ENCODE assay signal across 8 cellular contexts in the genomic region with DNA sequence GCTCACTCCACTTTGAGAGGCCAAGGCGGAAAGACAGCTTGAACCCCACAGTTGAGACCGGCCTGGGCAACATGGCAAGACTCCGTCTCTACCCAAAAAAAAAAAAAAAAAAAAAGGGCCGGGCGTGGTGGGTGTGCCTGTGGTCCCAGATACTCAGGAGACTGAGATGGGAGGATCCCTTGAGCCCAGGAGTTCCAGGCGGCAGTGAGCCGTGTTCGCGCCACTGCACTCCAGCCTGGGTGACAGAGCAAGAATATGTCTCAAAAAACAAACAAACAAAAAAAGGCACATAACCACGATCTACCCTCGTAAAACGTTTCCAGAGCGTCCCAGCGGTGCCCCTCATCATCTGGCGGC. TPM values are rescaled to one million over a fixed set of nuclear protein-coding genes. Genes with fewer than 3 reads are reported as not detected.
DNase-seq lines count a peak whose midpoint lies in the region; ATAC-seq and TF ChIP-seq lines count a peak whose summit lies in the region.

No MANE protein-coding gene starts in this region.

- no peaks in the 10 kb centered on the region for H3K27me3 Mint-ChIP-seq in nephron (ENCODE audit: low read depth)

- H3K9me3 Mint-ChIP-seq in nephron = no peaks in the 10 kb centered on the region

- no peaks in the 10 kb centered on the region for H3K9me2 ChIP-seq in MM.1S (replicated peaks; ENCODE audit: insufficient read depth, low read length)

- H3K9me3 ChIP-seq in BE2C = no peaks in the 10 kb centered on the region
- no peaks in the 10 kb centered on the region for H3K9me3 ChIP-seq in MM.1S (replicated peaks; ENCODE audit: insufficient read depth, low read length)
- no peaks in the 10 kb centered on the region for H3K9me3 ChIP-seq in effector memory CD4-positive, alpha-beta T cell (ENCODE audit: control insufficient read depth, low read length)

- H3K27me3 ChIP-seq in BE2C (no peaks in the 10 kb centered on the region), MM.1S (replicated peaks; ENCODE audit: insufficient read depth, low read length) (no peaks in the 10 kb centered on the region)
- no peaks in the 10 kb centered on the region for H3K27me3 ChIP-seq in effector memory CD4-positive, alpha-beta T cell (replicated peaks; ENCODE audit: control insufficient read depth, insufficient read depth, low read length, poor library complexity, severe bottlenecking)

- H2AFZ ChIP-seq in MM.1S (ENCODE audit: low read length) = peak overlapping the region; percentile 98

- H3F3A ChIP-seq in MM.1S (ENCODE audit: insufficient read depth, low read length) = peaks cover 12% of the 10 kb centered on the region; the same call in 1 of the 2 replicates

- H3K9ac ChIP-seq in MM.1S (ENCODE audit: low read length) = peak overlapping the region; percentile 91

- H3K27ac ChIP-seq in MM.1S (ENCODE audit: low read length) = peak overlapping the region; percentile 50; the same call in 1 of the 2 replicates
- H3K27ac ChIP-seq in effector memory CD4-positive, alpha-beta T cell (ENCODE audit: insufficient read depth, low read length, poor library complexity, severe bottlenecking) = peak overlapping the region; percentile 79

- H3K4me1 Mint-ChIP-seq in nephron = peaks cover 33% of the 10 kb centered on the region

- H3K4me2 ChIP-seq in MM.1S (ENCODE audit: low read depth, low read length) = peak overlapping the region; percentile 74

- TF ChIP-seq CTCF in BE2C (IDR thresholded peaks at IDR 0.05; ENCODE audit: low read depth, low read length) (no peak), MM.1S (IDR thresholded peaks at IDR 0.05; ENCODE audit: low read length) (no peak), nephron (IDR thresholded peaks at IDR 0.05; ENCODE audit: unreplicated experiment in 3 of 3) (no peak)

- no peaks in the 10 kb centered on the region for H4K20me1 ChIP-seq in MM.1S (ENCODE audit: insufficient read depth, low read length)

- peak overlapping the region; percentile 85 for H3K4me3 ChIP-seq in BE2C (ENCODE audit: low read depth, low read length)
- peak overlapping the region; percentile 97 for H3K4me3 ChIP-seq in MM.1S (ENCODE audit: low read length)
- H3K4me3 ChIP-seq in effector memory CD4-positive, alpha-beta T cell (ENCODE audit: insufficient read depth, low read depth, low read length, poor library complexity, severe bottlenecking) = peak overlapping the region; percentile 90

- no peaks in the 10 kb centered on the region for H3K36me3 Mint-ChIP-seq in nephron (ENCODE audit: low read depth)

- peaks cover 44% of the 10 kb centered on the region for H3K79me2 ChIP-seq in MM.1S (ENCODE audit: low read length)

- no peak for DNase-seq in BE2C
- DNase-seq in MM.1S = no peak
- DNase-seq in effector memory CD4-positive, alpha-beta T cell = no peak
- no peak for DNase-seq in cortex of kidney (lab: John Stamatoyannopoulos, UW)
- DNase-seq in GOT3 (lab: John Stamatoyannopoulos, UW) = no peak

- peak overlapping the region; percentile 88 to 90 (median 89) for H3K4me3 Mint-ChIP-seq in nephron

- no peaks in the 10 kb centered on the region for H3K4me1 ChIP-seq in BE2C
- H3K4me1 ChIP-seq in MM.1S (ENCODE audit: low read length) = peaks cover 9% of the 10 kb centered on the region
- H3K4me1 ChIP-seq in effector memory CD4-positive, alpha-beta T cell (ENCODE audit: control insufficient read depth, insufficient read depth, low read length, poor library complexity, severe bottlenecking) = peaks cover 16% of the 10 kb centered on the region

- H3K27ac Mint-ChIP-seq in nephron = peak overlapping the region; percentile 78 to 97 (median 85)

- no peak for ATAC-seq in GM21529 (IDR thresholded peaks at IDR 0.05; ENCODE audit: unreplicated experiment)
- no peak for ATAC-seq in HG02571 (IDR thresholded peaks at IDR 0.05; ENCODE audit: unreplicated experiment)

- H3K36me3 ChIP-seq in BE2C (peaks cover 17% of the 10 kb centered on the region; the same call in 1 of the 2 replicates), MM.1S (replicated peaks; ENCODE audit: insufficient read depth, low read length) (no peaks in the 10 kb centered on the region)
- H3K36me3 ChIP-seq in effector memory CD4-positive, alpha-beta T cell (ENCODE audit: control insufficient read depth, insufficient read depth, low read length) = peaks cover 6% of the 10 kb centered on the region

RNA-seq across cellular contexts. Expression of a gene that starts 0.9 kb away (rescaled TPM):
- 26.6 TPM for polyA plus RNA-seq in BE2C (2012; ENCODE audit: insufficient read depth, insufficient read length, low read depth)

RNA-seq across cellular contexts. Expression of a gene that starts 10.7 kb away (rescaled TPM):
- polyA plus RNA-seq in BE2C (2012; ENCODE audit: insufficient read depth, insufficient read length, low read depth) = 497 TPM

RNA-seq across cellular contexts. Expression of a gene that starts 13.0 kb away (rescaled TPM):
- 0.45 TPM for polyA plus RNA-seq in BE2C (2012; ENCODE audit: insufficient read depth, insufficient read length, low read depth)

RNA-seq across cellular contexts. Expression of a gene that starts 17.5 kb away (rescaled TPM):
- polyA plus RNA-seq in BE2C (2012; ENCODE audit: insufficient read depth, insufficient read length, low read depth) = 0.59 TPM

RNA-seq across cellular contexts. Expression of a gene that starts 24.6 kb away (rescaled TPM):
- polyA plus RNA-seq in BE2C (2012; ENCODE audit: insufficient read depth, insufficient read length, low read depth) = 0.66 TPM
